In genomic region chr3:151395806-151396205, GRCh38 we compare ENCODE assay signal across 1 cellular context.
TF ChIP-seq lines count a peak whose summit lies in the region.

No MANE protein-coding gene starts in this region.

TF ChIP-seq in IMR-90, 13 proteins besides CTCF, POLR2A, EP300 and RAD21 (continued from another document):
- no peak for TF ChIP-seq ELK1 (IDR thresholded peaks at IDR 0.05; ENCODE audit: borderline replicate concordance, low read depth, low read length)
TF ChIP-seq in IMR-90: peak in this region for 2.
